Comparison of ENCODE assay signal across 8 cellular contexts in genomic region chr22:37808294-37808657, GRCh38. TPM values are rescaled to one million over a fixed set of nuclear protein-coding genes. Genes with fewer than 3 reads are reported as not detected.
A peak's percentile ranks its signal among the peaks of the same experiment; 100 is the strongest.
DNase-seq lines count a peak whose midpoint lies in the region; ATAC-seq, FAIRE-seq and TF ChIP-seq lines count a peak whose summit lies in the region.

No MANE protein-coding gene starts in this region.

- peak overlapping the region; percentile 86 for H3K9ac ChIP-seq in adipocyte (ENCODE audit: low read length)

- TF ChIP-seq POLR2A in thyroid gland (IDR thresholded peaks at IDR 0.05), result no peak

- no peak overlapping the region for H3K27ac ChIP-seq in left lung
- H3K27ac ChIP-seq in thyroid gland, result peak overlapping the region in 2 of 3 donors; percentile 22 to 47
- H3K27ac ChIP-seq in small intestine (ENCODE audit: low read depth in 1 of 2, low read length in 1 of 2), result no peak overlapping the region

- no peak overlapping the region for H3K27ac Mint-ChIP-seq in activated T-cell treated with anti-CD3 and anti-CD28 coated beads, Interleukin-2, amount 50 U/mL, for 72 hours

- H3K9me3 ChIP-seq in adipocyte (ENCODE audit: control insufficient read depth, low read length) (no peaks in the 10 kb centered on the region), left lung (no peaks in the 10 kb centered on the region), thyroid gland (no peaks in the 10 kb centered on the region), small intestine (ENCODE audit: control insufficient read depth, low read depth) (no peaks in the 10 kb centered on the region)

- H3K9me3 Mint-ChIP-seq in activated T-cell treated with anti-CD3 and anti-CD28 coated beads, Interleukin-2, amount 50 U/mL, for 72 hours, result no peaks in the 10 kb centered on the region

- H3K27me3 Mint-ChIP-seq in activated T-cell treated with anti-CD3 and anti-CD28 coated beads, Interleukin-2, amount 50 U/mL, for 72 hours (ENCODE audit: low read depth), result peaks cover 31% of the 10 kb centered on the region

- H3K4me1 ChIP-seq in adipocyte (ENCODE audit: control insufficient read depth, insufficient read depth, low read length) (peaks cover 22% of the 10 kb centered on the region), left lung (peaks cover 8 to 54% of the 10 kb centered on the region in 2 donors), thyroid gland (peaks cover 19 to 34% of the 10 kb centered on the region in 2 donors), small intestine (ENCODE audit: control insufficient read depth in 2 of 2, insufficient read depth in 1 of 2, low read depth in 1 of 2, low read length in 1 of 2) (peaks cover 0 to 4% of the 10 kb centered on the region in 2 donors)

- no peak for FAIRE-seq in small intestine (lab: Jason Lieb, UNC)

- no peak for DNase-seq in activated T-cell treated with anti-CD3 and anti-CD28 coated beads, Interleukin-2, amount 50 U/mL, for 72 hours
- DNase-seq in activated T-cell treated with anti-CD3 and anti-CD28 coated beads, Interleukin-2, amount 50 U/mL, for 48 hours, result no peak
- peak; percentile 52 for DNase-seq in adipocyte (ENCODE audit: low read depth)
- DNase-seq in left lung, result no peak
- peak in 1 of 2 donors; percentile 36 for DNase-seq in thyroid gland
- DNase-seq in small intestine, result no peak

- peaks cover under 1% of the 10 kb centered on the region for H3K36me3 ChIP-seq in adipocyte (ENCODE audit: control insufficient read depth, insufficient read depth, low read length, severe bottlenecking)
- peaks cover 0 to 2% of the 10 kb centered on the region in 2 donors for H3K36me3 ChIP-seq in left lung
- H3K36me3 ChIP-seq in thyroid gland, result peaks cover 0 to 3% of the 10 kb centered on the region in 2 donors
- no peaks in the 10 kb centered on the region for H3K36me3 ChIP-seq in small intestine (ENCODE audit: control insufficient read depth in 2 of 2, insufficient read depth in 2 of 2, low read length in 2 of 2)

- WGBS in thyroid gland, 2 donors, result 4 to 14% methylated on average over 8 of the region's 8 CpGs
- 5 to 11% (median 10%) methylated on average over 8 of the region's 8 CpGs for WGBS in small intestine, 3 donors

- peaks cover 35% of the 10 kb centered on the region for H3K4me1 Mint-ChIP-seq in activated T-cell treated with anti-CD3 and anti-CD28 coated beads, Interleukin-2, amount 50 U/mL, for 72 hours (ENCODE audit: low read depth)

- H3K27me3 ChIP-seq in adipocyte (replicated peaks; ENCODE audit: control insufficient read depth, insufficient read depth, low read length) (no peaks in the 10 kb centered on the region), left lung (peaks cover 0 to 52% of the 10 kb centered on the region in 2 donors), thyroid gland (no peaks in the 10 kb centered on the region), small intestine (ENCODE audit: control insufficient read depth in 2 of 2, insufficient read depth in 2 of 2, low read length in 2 of 2) (no peaks in the 10 kb centered on the region)

- peak overlapping the region; percentile 88 to 95 for H3K4me3 Mint-ChIP-seq in activated T-cell treated with anti-CD3 and anti-CD28 coated beads, Interleukin-2, amount 50 U/mL, for 72 hours

- H3K4me3 ChIP-seq in adipocyte (ENCODE audit: low read length) (peak overlapping the region; percentile 88), left lung (peak overlapping the region; percentile 56 to 59), thyroid gland (replicated peaks in 1 of 3) (peak overlapping the region; percentile 9 to 47 (median 34)), small intestine (ENCODE audit: low read depth in 1 of 2, low read length in 2 of 2) (peak overlapping the region in 1 of 2 donors; percentile 64)

- intact Hi-C loops in left lung (cut with DNase I), result no loop called here
- intact Hi-C loops in thyroid gland (cut with DNase I), result no loop called here

- peak in 1 of 2 donors; percentile 1 for ATAC-seq in activated T-cell treated with anti-CD3 and anti-CD28 coated beads, Interleukin-2, amount 50 U/mL, for 72 hours (replicated peaks in 1 of 2)
- ATAC-seq in left lung, result no peak
- no peak for ATAC-seq in GM21360 (IDR thresholded peaks at IDR 0.05; ENCODE audit: unreplicated experiment)
- ATAC-seq in GM19467 (IDR thresholded peaks at IDR 0.05; ENCODE audit: unreplicated experiment), result no peak

- no peak for TF ChIP-seq CTCF in left lung (IDR thresholded peaks at IDR 0.05)
- TF ChIP-seq CTCF in thyroid gland (IDR thresholded peaks at IDR 0.05), result no peak

- peaks cover 0 to 2% of the 10 kb centered on the region in 2 donors for H3K36me3 Mint-ChIP-seq in activated T-cell treated with anti-CD3 and anti-CD28 coated beads, Interleukin-2, amount 50 U/mL, for 72 hours (ENCODE audit: insufficient read depth in 2 of 2)

RNA-seq across cellular contexts. Expression of gene GCAT, which starts 0.5 kb away (rescaled TPM):
- 10 to 100 TPM; 14.9 to 22.7 TPM for total RNA-seq in activated T-cell treated with anti-CD3 and anti-CD28 coated beads, Interleukin-2, amount 50 U/mL, for 72 hours
- total RNA-seq in left lung (10 to 100 TPM; 12.6 to 16.7 TPM), thyroid gland (10 to 100 TPM; 30.4 to 59.1 (median 38.2) TPM)
- 10 to 100 TPM in 1 of 3 donors, 1 to 10 TPM in 2; 2.9 to 12.3 (median 6.8) TPM for polyA plus RNA-seq in small intestine

RNA-seq across cellular contexts. Expression of gene GALR3, which starts 14.9 kb away (rescaled TPM):
- under 1 TPM in 1 of 2 donors, not detected in 1; 0.29 TPM for total RNA-seq in activated T-cell treated with anti-CD3 and anti-CD28 coated beads, Interleukin-2, amount 50 U/mL, for 72 hours
- total RNA-seq in left lung, result not detected
- not detected for total RNA-seq in thyroid gland
- polyA plus RNA-seq in small intestine, result not detected

RNA-seq across cellular contexts. Expression of gene ANKRD54, which starts 35.9 kb away (rescaled TPM):
- total RNA-seq in activated T-cell treated with anti-CD3 and anti-CD28 coated beads, Interleukin-2, amount 50 U/mL, for 72 hours, result 10 to 100 TPM; 22.8 to 28.2 TPM
- total RNA-seq in left lung (10 to 100 TPM; 15.2 to 21.9 TPM), thyroid gland (10 to 100 TPM; 54.7 to 75.9 (median 61.5) TPM)
- 10 to 100 TPM; 15.4 to 21.7 (median 19.6) TPM for polyA plus RNA-seq in small intestine

RNA-seq across cellular contexts. Expression of gene EIF3L, which starts 40.9 kb away (rescaled TPM):
- total RNA-seq in activated T-cell treated with anti-CD3 and anti-CD28 coated beads, Interleukin-2, amount 50 U/mL, for 72 hours, result 100 to 1,000 TPM; 826 to 905 TPM
- total RNA-seq in left lung, result 100 to 1,000 TPM; 310 to 378 TPM
- 100 to 1,000 TPM; 423 to 557 (median 455) TPM for total RNA-seq in thyroid gland
- 100 to 1,000 TPM; 176 to 381 (median 266) TPM for polyA plus RNA-seq in small intestine

Comparison
In these comparisons a context has a peak if more than half of its experiments do, and no peak if none do; other contexts are left out.
1. H3K27ac ChIP-seq: peak in thyroid gland (2 of 3); none in left lung (0 of 2) and small intestine (0 of 2).